In the genomic region with DNA sequence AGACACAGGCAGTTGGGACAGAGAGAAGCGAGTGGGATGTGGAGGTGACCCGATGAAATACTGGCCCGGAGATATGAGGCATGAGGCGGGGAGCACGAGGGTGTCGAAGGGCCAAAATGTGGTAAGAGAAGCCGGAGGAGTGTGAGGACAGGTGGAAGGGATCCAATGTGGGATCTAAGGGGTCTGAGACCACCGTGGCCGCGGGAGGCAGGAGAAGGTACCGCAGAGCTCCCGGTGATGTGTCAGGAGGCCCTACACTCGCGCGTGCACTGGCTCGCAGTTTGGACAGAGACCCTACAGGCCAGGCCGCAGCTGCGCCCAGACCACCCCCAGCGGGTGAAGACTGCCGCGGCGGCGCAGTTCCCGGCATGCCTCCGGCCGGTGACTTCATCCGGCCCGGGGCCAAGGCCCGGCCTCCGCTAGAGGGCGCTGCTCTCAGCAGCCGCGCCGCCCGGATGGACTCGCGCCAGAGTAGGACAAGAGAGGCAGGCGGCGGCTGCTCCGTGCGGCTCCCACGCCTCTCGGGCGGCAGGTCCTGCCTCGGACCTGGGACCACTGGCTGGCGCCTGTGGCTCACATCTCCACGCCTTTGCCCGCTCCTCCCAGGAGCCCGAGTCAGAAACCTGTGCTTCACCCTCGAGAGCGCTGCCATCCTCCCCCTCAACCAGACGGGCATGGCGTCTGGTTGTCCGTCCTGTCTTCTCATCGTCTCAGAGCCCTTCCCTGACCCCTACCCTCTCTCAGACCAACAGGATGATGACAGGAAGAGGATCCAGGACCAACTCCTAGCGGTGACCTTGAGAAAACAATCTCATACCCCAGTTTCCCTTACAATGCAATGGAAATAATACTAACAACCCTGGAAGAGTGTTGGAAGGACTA, we compare ENCODE assay signal across 1 cellular context.
TF ChIP-seq lines count a peak whose summit lies in the region.

No MANE protein-coding gene starts in this region.

TF ChIP-seq in HepG2, 621 proteins besides CTCF, POLR2A, EP300 and RAD21 (continued from another document and continues in another):
- TF ChIP-seq, protein P1, sequence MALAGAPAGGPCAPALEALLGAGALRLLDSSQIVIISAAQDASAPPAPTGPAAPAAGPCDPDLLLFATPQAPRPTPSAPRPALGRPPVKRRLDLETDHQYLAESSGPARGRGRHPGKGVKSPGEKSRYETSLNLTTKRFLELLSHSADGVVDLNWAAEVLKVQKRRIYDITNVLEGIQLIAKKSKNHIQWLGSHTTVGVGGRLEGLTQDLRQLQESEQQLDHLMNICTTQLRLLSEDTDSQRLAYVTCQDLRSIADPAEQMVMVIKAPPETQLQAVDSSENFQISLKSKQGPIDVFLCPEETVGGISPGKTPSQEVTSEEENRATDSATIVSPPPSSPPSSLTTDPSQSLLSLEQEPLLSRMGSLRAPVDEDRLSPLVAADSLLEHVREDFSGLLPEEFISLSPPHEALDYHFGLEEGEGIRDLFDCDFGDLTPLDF (CRISPR knock-in tag; IDR thresholded peaks at IDR 0.05), result peak; percentile 25; the same call in 1 of the 2 replicates
- TF ChIP-seq SCMH1 (CRISPR knock-in tag; IDR thresholded peaks at IDR 0.05; ENCODE audit: borderline replicate concordance) (no peak), NFATC3 (CRISPR knock-in tag; IDR thresholded peaks at IDR 0.05) (0 out of 2 replicates have a peak, but pooled peaks have one; percentile 66), SOX13 (IDR thresholded peaks at IDR 0.05) (no peak), SOX13 (CRISPR knock-in tag; conservative IDR thresholded peaks at IDR 0.05 in 1 of 2, IDR thresholded peaks at IDR 0.05 in 1 of 2) (peak in 1 of 2 experiments; percentile 50; a peak in 2 of 4 replicates), YEATS2 (CRISPR knock-in tag; IDR thresholded peaks at IDR 0.05; ENCODE audit: borderline replicate concordance) (peak; percentile 85), HCFC1 (IDR thresholded peaks at IDR 0.05; ENCODE audit: low read depth, low read length) (no peak; the same call in 1 of the 2 replicates), SNAPC2 (CRISPR knock-in tag; IDR thresholded peaks at IDR 0.05) (no peak), SIX1 (CRISPR knock-in tag; IDR thresholded peaks at IDR 0.05; ENCODE audit: borderline replicate concordance) (no peak), ZNF260 (CRISPR knock-in tag; IDR thresholded peaks at IDR 0.05; ENCODE audit: borderline replicate concordance, low read depth) (no peak), SIN3A (IDR thresholded peaks at IDR 0.05; ENCODE audit: borderline replicate concordance, low read depth, low read length) (no peak), HOMEZ (CRISPR knock-in tag; IDR thresholded peaks at IDR 0.05; ENCODE audit: low read depth) (peak; percentile 56), KLF12 (CRISPR knock-in tag; IDR thresholded peaks at IDR 0.05; ENCODE audit: borderline replicate concordance) (peak; percentile 27; the same call in 1 of the 2 replicates), SOX6 (IDR thresholded peaks at IDR 0.05) (no peak), SOX6 (CRISPR knock-in tag; IDR thresholded peaks at IDR 0.05) (peak; percentile 87), ZMYM2 (CRISPR knock-in tag; IDR thresholded peaks at IDR 0.05) (peak; percentile 84; the same call in 1 of the 2 replicates), JARID2 (CRISPR knock-in tag; IDR thresholded peaks at IDR 0.05; ENCODE audit: insufficient replicate concordance) (peak; percentile 24), ARNTL (CRISPR knock-in tag; IDR thresholded peaks at IDR 0.05) (no peak), ATAD3A (CRISPR knock-in tag; IDR thresholded peaks at IDR 0.05) (no peak), KLF11 (CRISPR knock-in tag; IDR thresholded peaks at IDR 0.05) (peak; percentile 81; the same call in 1 of the 2 replicates), ZNF234 (CRISPR knock-in tag; conservative IDR thresholded peaks at IDR 0.05) (no peak), ZNF766 (CRISPR knock-in tag; IDR thresholded peaks at IDR 0.05; ENCODE audit: borderline replicate concordance) (0 out of 2 replicates have a peak, but pooled peaks have one; percentile 35), ZNF761 (CRISPR knock-in tag; conservative IDR thresholded peaks at IDR 0.05) (peak; percentile 87; the same call in 1 of the 2 replicates), MEF2D (CRISPR knock-in tag; IDR thresholded peaks at IDR 0.05) (no peak; the same call in none of the 2 replicates), HIC2 (CRISPR knock-in tag; IDR thresholded peaks at IDR 0.05; ENCODE audit: low read depth) (peak; percentile 64), ESRRA (CRISPR knock-in tag; IDR thresholded peaks at IDR 0.05; ENCODE audit: low read depth) (peak; percentile 69), MNT (IDR thresholded peaks at IDR 0.05) (no peak), ZNF335 (CRISPR knock-in tag; IDR thresholded peaks at IDR 0.05) (0 out of 2 replicates have a peak, but pooled peaks have one; percentile 40), SMAD9 (CRISPR knock-in tag; IDR thresholded peaks at IDR 0.05) (no peak; the same call in 1 of the 2 replicates), HDAC6 (IDR thresholded peaks at IDR 0.05; ENCODE audit: low read depth, low read length) (no peak), ZNF484 (CRISPR knock-in tag; IDR thresholded peaks at IDR 0.05; ENCODE audit: borderline replicate concordance, low read depth) (no peak)
- TF ChIP-seq, protein P2, sequence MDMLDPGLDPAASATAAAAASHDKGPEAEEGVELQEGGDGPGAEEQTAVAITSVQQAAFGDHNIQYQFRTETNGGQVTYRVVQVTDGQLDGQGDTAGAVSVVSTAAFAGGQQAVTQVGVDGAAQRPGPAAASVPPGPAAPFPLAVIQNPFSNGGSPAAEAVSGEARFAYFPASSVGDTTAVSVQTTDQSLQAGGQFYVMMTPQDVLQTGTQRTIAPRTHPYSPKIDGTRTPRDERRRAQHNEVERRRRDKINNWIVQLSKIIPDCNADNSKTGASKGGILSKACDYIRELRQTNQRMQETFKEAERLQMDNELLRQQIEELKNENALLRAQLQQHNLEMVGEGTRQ (IDR thresholded peaks at IDR 0.05; ENCODE audit: low read depth, low read length), result no peak
- TF ChIP-seq, protein P2 (CRISPR knock-in tag; IDR thresholded peaks at IDR 0.05; ENCODE audit: borderline replicate concordance), result no peak
- TF ChIP-seq, protein P3, sequence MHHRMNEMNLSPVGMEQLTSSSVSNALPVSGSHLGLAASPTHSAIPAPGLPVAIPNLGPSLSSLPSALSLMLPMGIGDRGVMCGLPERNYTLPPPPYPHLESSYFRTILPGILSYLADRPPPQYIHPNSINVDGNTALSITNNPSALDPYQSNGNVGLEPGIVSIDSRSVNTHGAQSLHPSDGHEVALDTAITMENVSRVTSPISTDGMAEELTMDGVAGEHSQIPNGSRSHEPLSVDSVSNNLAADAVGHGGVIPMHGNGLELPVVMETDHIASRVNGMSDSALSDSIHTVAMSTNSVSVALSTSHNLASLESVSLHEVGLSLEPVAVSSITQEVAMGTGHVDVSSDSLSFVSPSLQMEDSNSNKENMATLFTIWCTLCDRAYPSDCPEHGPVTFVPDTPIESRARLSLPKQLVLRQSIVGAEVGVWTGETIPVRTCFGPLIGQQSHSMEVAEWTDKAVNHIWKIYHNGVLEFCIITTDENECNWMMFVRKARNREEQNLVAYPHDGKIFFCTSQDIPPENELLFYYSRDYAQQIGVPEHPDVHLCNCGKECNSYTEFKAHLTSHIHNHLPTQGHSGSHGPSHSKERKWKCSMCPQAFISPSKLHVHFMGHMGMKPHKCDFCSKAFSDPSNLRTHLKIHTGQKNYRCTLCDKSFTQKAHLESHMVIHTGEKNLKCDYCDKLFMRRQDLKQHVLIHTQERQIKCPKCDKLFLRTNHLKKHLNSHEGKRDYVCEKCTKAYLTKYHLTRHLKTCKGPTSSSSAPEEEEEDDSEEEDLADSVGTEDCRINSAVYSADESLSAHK (CRISPR knock-in tag; IDR thresholded peaks at IDR 0.05; ENCODE audit: borderline replicate concordance), result no peak
- TF ChIP-seq, protein P4, sequence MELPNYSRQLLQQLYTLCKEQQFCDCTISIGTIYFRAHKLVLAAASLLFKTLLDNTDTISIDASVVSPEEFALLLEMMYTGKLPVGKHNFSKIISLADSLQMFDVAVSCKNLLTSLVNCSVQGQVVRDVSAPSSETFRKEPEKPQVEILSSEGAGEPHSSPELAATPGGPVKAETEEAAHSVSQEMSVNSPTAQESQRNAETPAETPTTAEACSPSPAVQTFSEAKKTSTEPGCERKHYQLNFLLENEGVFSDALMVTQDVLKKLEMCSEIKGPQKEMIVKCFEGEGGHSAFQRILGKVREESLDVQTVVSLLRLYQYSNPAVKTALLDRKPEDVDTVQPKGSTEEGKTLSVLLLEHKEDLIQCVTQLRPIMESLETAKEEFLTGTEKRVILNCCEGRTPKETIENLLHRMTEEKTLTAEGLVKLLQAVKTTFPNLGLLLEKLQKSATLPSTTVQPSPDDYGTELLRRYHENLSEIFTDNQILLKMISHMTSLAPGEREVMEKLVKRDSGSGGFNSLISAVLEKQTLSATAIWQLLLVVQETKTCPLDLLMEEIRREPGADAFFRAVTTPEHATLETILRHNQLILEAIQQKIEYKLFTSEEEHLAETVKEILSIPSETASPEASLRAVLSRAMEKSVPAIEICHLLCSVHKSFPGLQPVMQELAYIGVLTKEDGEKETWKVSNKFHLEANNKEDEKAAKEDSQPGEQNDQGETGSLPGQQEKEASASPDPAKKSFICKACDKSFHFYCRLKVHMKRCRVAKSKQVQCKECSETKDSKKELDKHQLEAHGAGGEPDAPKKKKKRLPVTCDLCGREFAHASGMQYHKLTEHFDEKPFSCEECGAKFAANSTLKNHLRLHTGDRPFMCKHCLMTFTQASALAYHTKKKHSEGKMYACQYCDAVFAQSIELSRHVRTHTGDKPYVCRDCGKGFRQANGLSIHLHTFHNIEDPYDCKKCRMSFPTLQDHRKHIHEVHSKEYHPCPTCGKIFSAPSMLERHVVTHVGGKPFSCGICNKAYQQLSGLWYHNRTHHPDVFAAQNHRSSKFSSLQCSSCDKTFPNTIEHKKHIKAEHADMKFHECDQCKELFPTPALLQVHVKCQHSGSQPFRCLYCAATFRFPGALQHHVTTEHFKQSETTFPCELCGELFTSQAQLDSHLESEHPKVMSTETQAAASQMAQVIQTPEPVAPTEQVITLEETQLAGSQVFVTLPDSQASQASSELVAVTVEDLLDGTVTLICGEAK (IDR thresholded peaks at IDR 0.05), result no peak
- TF ChIP-seq, protein P4 (CRISPR knock-in tag; IDR thresholded peaks at IDR 0.05), result peak; percentile 83
